25 cellular contexts compared by ENCODE assay signal in genomic region chr4:94764069-94764468, GRCh38.
"Had no signal": no experiment of that assay in that cellular context is flagged by ENCODE, and none has a peak within 500 bp of the region (broad histone marks: within the 10 kb centered on the region; RNA-seq: fewer than 3 reads in every experiment).

No MANE protein-coding gene starts in this region.

- H3K4me1 ChIP-seq: left ventricle myocardium inferior, suprapubic skin, tibial artery, upper lobe of right lung had no signal

- H3K9me3 Mint-ChIP-seq: mesothelial cell of epicardium; naive B cell; natural killer cell; stimulated activated naive CD8-positive, alpha-beta T cell treated with anti-CD3 and anti-CD28 coated beads, Interleukin-15, Interleukin-2, amounts not matched to agents 100 ng/mL and 50 ng/mL, for 24 hours had no signal

- DNase-seq: hypothalamus; immature natural killer cell; left ventricle myocardium inferior; mesendoderm; naive B cell; natural killer cell; ovary; retina; right cardiac atrium; stimulated activated CD4-positive, alpha-beta T cell treated with anti-CD3 and anti-CD28 coated beads, Interleukin-12 subunit alpha, Interleukin-12 subunit beta, amount 100 ng/mL, for 4 hours; stimulated activated CD4-positive, alpha-beta T cell treated with anti-CD3 and anti-CD28 coated beads, Interleukin-15, amount 100 ng/mL, for 24 hours; stimulated activated CD4-positive, alpha-beta T cell treated with anti-CD3 and anti-CD28 coated beads, Interleukin-2, amount 100 ng/mL, for 24 hours; stimulated activated CD4-positive, alpha-beta T cell treated with anti-CD3 and anti-CD28 coated beads, Interleukin-4, amount 100 ng/mL, for 1 hour; stimulated activated naive CD4-positive, alpha-beta T cell; tibial artery; trophoblast cell; upper lobe of right lung had no signal

- H3K9me3 ChIP-seq: left ventricle myocardium inferior, ovary, suprapubic skin, thoracic aorta, tibial artery, upper lobe of right lung had no signal

- H3K36me3 Mint-ChIP-seq: immature natural killer cell, mesothelial cell of epicardium, natural killer cell had no signal

- H3K36me3 ChIP-seq: left ventricle myocardium inferior, ovary, suprapubic skin, thoracic aorta, tibial artery, upper lobe of right lung had no signal

- H3K27ac Mint-ChIP-seq: immature natural killer cell; mesothelial cell of epicardium; naive B cell; natural killer cell; progenitor cell of endocrine pancreas; stimulated activated naive CD8-positive, alpha-beta T cell treated with anti-CD3 and anti-CD28 coated beads, Interleukin-15, Interleukin-2, amounts not matched to agents 100 ng/mL and 50 ng/mL, for 24 hours had no signal

- H3K27ac ChIP-seq: left ventricle myocardium inferior, ovary, skin epidermis, suprapubic skin, thoracic aorta, tibial artery, upper lobe of right lung had no signal

- ATAC-seq: natural killer cell, right cardiac atrium, sciatic nerve, upper lobe of right lung had no signal

- H3K27me3 ChIP-seq: ovary, suprapubic skin, tibial artery had no signal

- H3K4me3 ChIP-seq: left ventricle myocardium inferior, lung, ovary, skin epidermis, suprapubic skin, thoracic aorta, tibial artery, upper lobe of right lung had no signal
